ENCODE assay signal across 24 cellular contexts in the genomic region with DNA sequence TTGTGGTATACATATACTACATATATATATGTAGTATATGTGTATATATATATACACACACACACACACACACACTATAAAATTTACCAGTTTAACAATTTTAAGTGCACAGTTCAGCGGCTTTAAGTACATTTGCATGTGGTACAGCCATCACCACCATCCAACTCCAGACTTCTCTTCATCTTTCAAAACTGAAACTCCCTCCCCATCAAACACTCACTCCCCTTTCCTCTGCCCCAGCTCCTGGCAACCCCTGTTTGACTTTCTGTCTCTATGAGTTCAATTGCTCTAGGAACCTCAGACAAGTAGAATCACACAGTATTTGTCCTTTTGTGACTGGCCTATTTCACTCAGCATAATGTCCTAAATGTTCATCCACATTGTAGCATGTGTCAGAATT.
"Had no signal": no experiment of that assay in that cellular context is flagged by ENCODE, and none has a peak within 500 bp of the region (broad histone marks: within the 10 kb centered on the region; RNA-seq: fewer than 3 reads in every experiment).

No MANE protein-coding gene starts in this region.

- H3K4me3 Mint-ChIP-seq: dendritic cell treated with granulocyte-macrophage colony-stimulating factor and Interleukin-4, amounts not matched to agents 40 ng/mL and 50 ng/mL, for 4 days; effector memory CD8-positive, alpha-beta T cell; endodermal cell; mesothelial cell of epicardium; naive B cell; natural killer cell had no signal

- H3K36me3 ChIP-seq: esophagus squamous epithelium, gastrocnemius medialis, heart right ventricle, left lung, lower lobe of right lung had no signal

- H3K9me3 ChIP-seq: esophagus squamous epithelium, gastrocnemius medialis, left lung, lower lobe of right lung, mucosa of descending colon had no signal

- H3K4me3 ChIP-seq: esophagus squamous epithelium, gastrocnemius medialis, heart right ventricle, left lung, lower lobe of right lung, mucosa of descending colon had no signal

- H3K27ac Mint-ChIP-seq: dendritic cell treated with granulocyte-macrophage colony-stimulating factor and Interleukin-4, amounts not matched to agents 40 ng/mL and 50 ng/mL, for 4 days; effector memory CD8-positive, alpha-beta T cell; endodermal cell; mesothelial cell of epicardium; naive B cell; natural killer cell had no signal

- H3K9me3 Mint-ChIP-seq: endodermal cell, natural killer cell had no signal

- H3K27ac ChIP-seq: epithelial cell of prostate, esophagus squamous epithelium, gastrocnemius medialis, heart right ventricle, left lung, lower lobe of right lung had no signal

- H3K27me3 ChIP-seq: esophagus squamous epithelium, gastrocnemius medialis, left lung had no signal

- H3K4me1 ChIP-seq: gastrocnemius medialis, heart right ventricle, left lung, lower lobe of right lung had no signal

- H3K4me1 Mint-ChIP-seq: endodermal cell, naive B cell, natural killer cell had no signal

- ATAC-seq: effector memory CD8-positive, alpha-beta T cell; gastrocnemius medialis; heart right ventricle; left cardiac atrium; left lung; left ventricle myocardium superior; lower lobe of right lung; mucosa of descending colon; natural killer cell had no signal

- H3K36me3 Mint-ChIP-seq: mesothelial cell of epicardium, naive B cell, natural killer cell had no signal

- DNase-seq: cortex of kidney; effector CD8-positive, alpha-beta T cell; effector memory CD8-positive, alpha-beta T cell; endodermal cell; erythroblast; esophagus squamous epithelium; foreskin fibroblast; foreskin melanocyte; gastrocnemius medialis; glutamatergic neuron; head of caudate nucleus; heart right ventricle; hippocampal formation; left cardiac atrium; left lung; left ventricle myocardium superior; lower lobe of right lung; mesenchymal stem cell; mucosa of descending colon; naive B cell; natural killer cell had no signal
